Comparison of ENCODE assay signal across 2 cellular contexts in the genomic region with DNA sequence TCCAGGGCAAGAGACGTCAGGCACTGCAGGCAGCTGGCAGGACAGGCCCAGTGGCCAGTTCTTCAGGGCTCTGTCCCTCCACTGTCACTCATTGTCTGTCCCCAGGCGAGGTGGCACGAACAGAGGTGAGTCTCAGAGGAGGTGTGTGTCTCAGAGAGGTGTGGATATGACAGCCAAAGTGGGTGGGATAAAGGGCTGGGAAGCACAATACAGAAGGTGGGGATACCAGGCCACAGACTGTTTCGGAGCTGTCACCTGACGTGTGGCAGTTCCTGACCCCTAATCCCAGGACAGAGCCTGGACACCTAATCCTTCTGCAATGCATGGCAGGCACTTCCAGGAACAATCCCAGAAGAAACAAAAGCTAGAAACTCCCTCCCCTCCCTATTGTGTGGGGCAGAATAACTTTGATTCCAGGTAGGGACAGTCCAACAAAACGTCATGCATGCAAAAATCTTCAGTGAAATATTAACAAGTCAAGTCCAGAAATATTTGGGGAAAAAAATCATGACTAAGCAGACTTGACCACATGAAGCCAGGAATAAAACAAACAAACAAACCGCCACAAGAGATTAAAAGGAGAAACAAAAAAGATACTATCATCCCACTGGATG.
TF ChIP-seq lines count a peak whose summit lies in the region.

No MANE protein-coding gene starts in this region.

TF ChIP-seq in SK-N-SH treated with all-trans-retinoic acid at 6 μM for 48 hours, 23 proteins besides CTCF, POLR2A, EP300 and RAD21 (continued from another document):
- no peak for TF ChIP-seq SNAI2 (CRISPR knock-in tag; IDR thresholded peaks at IDR 0.05)
- TF ChIP-seq ZC3H10 (CRISPR knock-in tag; IDR thresholded peaks at IDR 0.05): no peak
- TF ChIP-seq PATZ1 (CRISPR knock-in tag; IDR thresholded peaks at IDR 0.05; ENCODE audit: borderline replicate concordance): no peak
- TF ChIP-seq ZNF8 (CRISPR knock-in tag; IDR thresholded peaks at IDR 0.05): no peak
- no peak for TF ChIP-seq ZFP30 (CRISPR knock-in tag; IDR thresholded peaks at IDR 0.05)
- TF ChIP-seq OSR1 (CRISPR knock-in tag; IDR thresholded peaks at IDR 0.05): no peak
- TF ChIP-seq ESRRG (CRISPR knock-in tag; IDR thresholded peaks at IDR 0.05): no peak
- no peak for TF ChIP-seq ARNTL (CRISPR knock-in tag; IDR thresholded peaks at IDR 0.05; ENCODE audit: borderline replicate concordance, low read depth)
- TF ChIP-seq GLIS3 (CRISPR knock-in tag; IDR thresholded peaks at IDR 0.05): no peak
- no peak for TF ChIP-seq POU6F1 (CRISPR knock-in tag; IDR thresholded peaks at IDR 0.05; ENCODE audit: borderline replicate concordance, low read depth)
- no peak for TF ChIP-seq ZFP3 (CRISPR knock-in tag; IDR thresholded peaks at IDR 0.05)
- TF ChIP-seq, protein P1, sequence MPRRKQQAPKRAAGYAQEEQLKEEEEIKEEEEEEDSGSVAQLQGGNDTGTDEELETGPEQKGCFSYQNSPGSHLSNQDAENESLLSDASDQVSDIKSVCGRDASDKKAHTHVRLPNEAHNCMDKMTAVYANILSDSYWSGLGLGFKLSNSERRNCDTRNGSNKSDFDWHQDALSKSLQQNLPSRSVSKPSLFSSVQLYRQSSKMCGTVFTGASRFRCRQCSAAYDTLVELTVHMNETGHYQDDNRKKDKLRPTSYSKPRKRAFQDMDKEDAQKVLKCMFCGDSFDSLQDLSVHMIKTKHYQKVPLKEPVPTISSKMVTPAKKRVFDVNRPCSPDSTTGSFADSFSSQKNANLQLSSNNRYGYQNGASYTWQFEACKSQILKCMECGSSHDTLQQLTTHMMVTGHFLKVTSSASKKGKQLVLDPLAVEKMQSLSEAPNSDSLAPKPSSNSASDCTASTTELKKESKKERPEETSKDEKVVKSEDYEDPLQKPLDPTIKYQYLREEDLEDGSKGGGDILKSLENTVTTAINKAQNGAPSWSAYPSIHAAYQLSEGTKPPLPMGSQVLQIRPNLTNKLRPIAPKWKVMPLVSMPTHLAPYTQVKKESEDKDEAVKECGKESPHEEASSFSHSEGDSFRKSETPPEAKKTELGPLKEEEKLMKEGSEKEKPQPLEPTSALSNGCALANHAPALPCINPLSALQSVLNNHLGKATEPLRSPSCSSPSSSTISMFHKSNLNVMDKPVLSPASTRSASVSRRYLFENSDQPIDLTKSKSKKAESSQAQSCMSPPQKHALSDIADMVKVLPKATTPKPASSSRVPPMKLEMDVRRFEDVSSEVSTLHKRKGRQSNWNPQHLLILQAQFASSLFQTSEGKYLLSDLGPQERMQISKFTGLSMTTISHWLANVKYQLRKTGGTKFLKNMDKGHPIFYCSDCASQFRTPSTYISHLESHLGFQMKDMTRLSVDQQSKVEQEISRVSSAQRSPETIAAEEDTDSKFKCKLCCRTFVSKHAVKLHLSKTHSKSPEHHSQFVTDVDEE (CRISPR knock-in tag; IDR thresholded peaks at IDR 0.05): no peak
- no peak for TF ChIP-seq TCF4 (CRISPR knock-in tag; IDR thresholded peaks at IDR 0.05; ENCODE audit: borderline replicate concordance)
- TF ChIP-seq ZNF70 (CRISPR knock-in tag; IDR thresholded peaks at IDR 0.05): no peak
- no peak for TF ChIP-seq ZNF565 (CRISPR knock-in tag; conservative IDR thresholded peaks at IDR 0.05; ENCODE audit: low read depth)
- no peak for TF ChIP-seq PPARA (CRISPR knock-in tag; IDR thresholded peaks at IDR 0.05; ENCODE audit: borderline replicate concordance)

TF ChIP-seq in SK-N-SH, 30 proteins besides CTCF, POLR2A, EP300 and RAD21 (continued from another document):
- no peak for TF ChIP-seq IRF3 (IDR thresholded peaks at IDR 0.05; ENCODE audit: low read depth, low read length)
- TF ChIP-seq USF2 (IDR thresholded peaks at IDR 0.05; ENCODE audit: borderline replicate concordance, low read depth, low read length): no peak
- TF ChIP-seq NRF1 (IDR thresholded peaks at IDR 0.05; ENCODE audit: low read depth, low read length): no peak
